ENCODE assay signal across 6 cellular contexts in the genomic region with DNA sequence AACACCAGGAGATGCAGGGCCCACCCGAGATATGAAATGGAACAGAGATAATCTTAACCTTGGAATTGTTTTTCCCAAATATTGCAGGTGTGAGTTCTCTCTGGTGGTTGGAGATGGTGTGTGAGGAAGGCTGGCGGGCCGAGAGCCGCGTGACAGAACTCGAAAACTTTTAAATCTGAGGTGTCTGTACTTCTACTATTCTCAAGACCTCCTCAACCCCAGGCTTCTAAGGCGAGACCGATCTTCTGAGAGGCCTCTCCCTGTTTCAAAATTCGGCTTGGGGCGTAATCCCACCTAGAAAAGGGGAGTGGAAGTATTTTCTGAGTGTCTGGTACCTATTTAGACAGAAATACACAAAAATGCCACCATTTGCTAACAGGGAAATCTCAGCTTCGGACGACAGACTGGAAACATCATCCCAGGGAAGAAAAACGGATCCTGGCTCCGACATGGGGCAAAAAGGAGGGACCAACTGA. TPM values are rescaled to one million over a fixed set of nuclear protein-coding genes. Genes with fewer than 3 reads are reported as not detected.
DNase-seq lines count a peak whose midpoint lies in the region; ATAC-seq, FAIRE-seq and TF ChIP-seq lines count a peak whose summit lies in the region.

No MANE protein-coding gene starts in this region.

- peak overlapping the region; percentile 95 for H3K4me2 ChIP-seq in parathyroid adenoma (ENCODE audit: low read length)

- H3K36me3 ChIP-seq in bronchial epithelial cell (ENCODE audit: control insufficient read depth, insufficient read depth, low read length) = peaks cover 17% of the 10 kb centered on the region
- H3K36me3 ChIP-seq in parathyroid adenoma (ENCODE audit: control insufficient read depth, insufficient read depth, low read length) = no peaks in the 10 kb centered on the region

- no peak for DNase-seq in HFF-Myc (ENCODE audit: extremely low read depth, low read depth)
- no peak for DNase-seq in bronchial epithelial cell (ENCODE audit: low read depth)
- no peak for DNase-seq in pons (ENCODE audit: low spot score)

- no peaks in the 10 kb centered on the region for H3K9me3 ChIP-seq in parathyroid adenoma (ENCODE audit: control insufficient read depth, low read length)

- FAIRE-seq in bronchial epithelial cell (lab: Jason Lieb, UNC) = no peak

- no peak overlapping the region for H3K9ac ChIP-seq in parathyroid adenoma

- peak overlapping the region; percentile 79 for H3K27ac ChIP-seq in parathyroid adenoma

- peaks cover 2% of the 10 kb centered on the region for H3K4me1 ChIP-seq in parathyroid adenoma

- H3K79me2 ChIP-seq in parathyroid adenoma = peaks cover 45% of the 10 kb centered on the region

- H3K4me3 ChIP-seq in HFF-Myc (replicated peaks; ENCODE audit: low read depth, low read length) = peak overlapping the region; percentile 84
- H3K4me3 ChIP-seq in bronchial epithelial cell (ENCODE audit: low read depth, low read length) = peak overlapping the region; percentile 92
- H3K4me3 ChIP-seq in parathyroid adenoma (ENCODE audit: low read depth, low read length) = peak overlapping the region; percentile 99

- H3K27me3 ChIP-seq in bronchial epithelial cell (ENCODE audit: control insufficient read depth, insufficient read depth, low read length) (no peaks in the 10 kb centered on the region), parathyroid adenoma (ENCODE audit: control insufficient read depth, insufficient read depth, low read length) (no peaks in the 10 kb centered on the region)

- ATAC-seq in HG03139 (IDR thresholded peaks at IDR 0.05; ENCODE audit: unreplicated experiment) = no peak
- no peak for ATAC-seq in HG03565 (IDR thresholded peaks at IDR 0.05; ENCODE audit: unreplicated experiment)

- H2AFZ ChIP-seq in parathyroid adenoma = peak overlapping the region; percentile 88

- TF ChIP-seq CTCF in HFF-Myc (IDR thresholded peaks at IDR 0.05; ENCODE audit: low read depth, low read length, missing control alignments) = no peak
- TF ChIP-seq CTCF in bronchial epithelial cell (IDR thresholded peaks at IDR 0.05; ENCODE audit: insufficient read depth, low read length, severe bottlenecking) = no peak
- no peak for TF ChIP-seq CTCF in parathyroid adenoma (IDR thresholded peaks at IDR 0.05)

RNA-seq across cellular contexts. Expression of gene SARNP, which starts 0.6 kb away (rescaled TPM):
- total RNA-seq in bronchial epithelial cell = 68.7 and 111 TPM in 2 replicates

RNA-seq across cellular contexts. Expression of gene ORMDL2, which starts 0.9 kb away (rescaled TPM):
- 46.1 and 52.0 TPM in 2 replicates for total RNA-seq in bronchial epithelial cell

RNA-seq across cellular contexts. Expression of gene DNAJC14, which starts 12.5 kb away (rescaled TPM):
- 34.3 and 38.4 TPM in 2 replicates for total RNA-seq in bronchial epithelial cell

RNA-seq across cellular contexts. Expression of gene MMP19, which starts 25.8 kb away (rescaled TPM):
- 0.13 and 0.53 TPM in 2 replicates for total RNA-seq in bronchial epithelial cell
